ENCODE assay signal across 1 cellular context in genomic region chr7:55254596-55255500, GRCh38.
TF ChIP-seq lines count a peak whose summit lies in the region.

No MANE protein-coding gene starts in this region.

TF ChIP-seq in HEK293, 187 proteins besides CTCF, POLR2A, EP300 and RAD21 (continued from another document and continues in another):
- TF ChIP-seq HIC1 (tag by site-specific recombination; IDR thresholded peaks at IDR 0.05) (0 out of 2 replicates have a peak, but pooled peaks have one; percentile 11), ZBTB20 (tag by site-specific recombination; IDR thresholded peaks at IDR 0.05) (peak; percentile 44; the same call in 1 of the 2 replicates), ZNF239 (tag by site-specific recombination; IDR thresholded peaks at IDR 0.05) (no peak), ZIC2 (tag by site-specific recombination; IDR thresholded peaks at IDR 0.05) (peak; percentile 83), TRIM28 (IDR thresholded peaks at IDR 0.05; ENCODE audit: borderline replicate concordance, low read length) (no peak), ZNF747 (tag by site-specific recombination; IDR thresholded peaks at IDR 0.05) (no peak), PATZ1 (tag by site-specific recombination; IDR thresholded peaks at IDR 0.05) (0 out of 2 replicates have a peak, but pooled peaks have one; percentile 22), ZNF157 (tag by site-specific recombination; IDR thresholded peaks at IDR 0.05) (no peak), SP7 (tag by site-specific recombination; IDR thresholded peaks at IDR 0.05) (0 out of 2 replicates have a peak, but pooled peaks have one; percentile 16), YY2 (tag by site-specific recombination; IDR thresholded peaks at IDR 0.05) (no peak), KLF16 (tag by site-specific recombination; IDR thresholded peaks at IDR 0.05) (no peak), KLF9 (tag by site-specific recombination; IDR thresholded peaks at IDR 0.05; ENCODE audit: low read depth) (0 out of 2 replicates have a peak, but pooled peaks have one; percentile 14), ZNF530 (tag by site-specific recombination; IDR thresholded peaks at IDR 0.05; ENCODE audit: low read depth) (no peak), ZBTB44 (tag by site-specific recombination; IDR thresholded peaks at IDR 0.05) (0 out of 2 replicates have a peak, but pooled peaks have one; percentile 7), PRDM1 (tag by site-specific recombination; IDR thresholded peaks at IDR 0.05) (no peak), ZNF280D (tag by site-specific recombination; IDR thresholded peaks at IDR 0.05) (no peak), ZNF544 (tag by site-specific recombination; IDR thresholded peaks at IDR 0.05) (no peak), ZNF629 (tag by site-specific recombination; IDR thresholded peaks at IDR 0.05) (no peak), ZFHX2 (tag by site-specific recombination; conservative IDR thresholded peaks at IDR 0.05) (peak; percentile 32; the same call in 1 of the 2 replicates), ZNF561 (tag by site-specific recombination; IDR thresholded peaks at IDR 0.05; ENCODE audit: borderline replicate concordance) (no peak), MYNN (tag by site-specific recombination; IDR thresholded peaks at IDR 0.05; ENCODE audit: borderline replicate concordance) (no peak), ZNF677 (tag by site-specific recombination; IDR thresholded peaks at IDR 0.05) (no peak), ZNF140 (tag by site-specific recombination; IDR thresholded peaks at IDR 0.05) (no peak), GLIS1 (tag by site-specific recombination; IDR thresholded peaks at IDR 0.05) (peak; percentile 54), ZNF248 (tag by site-specific recombination; IDR thresholded peaks at IDR 0.05) (no peak), KLF17 (tag by site-specific recombination; IDR thresholded peaks at IDR 0.05) (0 out of 2 replicates have a peak, but pooled peaks have one; percentile 30), PRDM10 (tag by site-specific recombination; IDR thresholded peaks at IDR 0.05) (no peak), ZNF2 (tag by site-specific recombination; IDR thresholded peaks at IDR 0.05) (0 out of 2 replicates have a peak, but pooled peaks have one; percentile 53), ZNF558 (tag by site-specific recombination; IDR thresholded peaks at IDR 0.05) (no peak), SP3 (tag by site-specific recombination; IDR thresholded peaks at IDR 0.05) (peak; percentile 27; the same call in 1 of the 2 replicates), ZNF600 (tag by site-specific recombination; IDR thresholded peaks at IDR 0.05) (peak; percentile 67), HOXD13 (CRISPR knock-in tag; IDR thresholded peaks at IDR 0.05; ENCODE audit: borderline replicate concordance) (no peak), PBX3 (CRISPR knock-in tag; IDR thresholded peaks at IDR 0.05) (peak; percentile 79; the same call in 1 of the 2 replicates), ZNF146 (tag by site-specific recombination; IDR thresholded peaks at IDR 0.05) (no peak), ZXDB (tag by site-specific recombination; IDR thresholded peaks at IDR 0.05) (no peak), ZBTB17 (tag by site-specific recombination; IDR thresholded peaks at IDR 0.05) (peak; percentile 51; the same call in 1 of the 2 replicates), ZBTB11 (tag by site-specific recombination; conservative IDR thresholded peaks at IDR 0.05; ENCODE audit: low read depth) (0 out of 2 replicates have a peak, but pooled peaks have one; percentile 13), KLF8 (tag by site-specific recombination; IDR thresholded peaks at IDR 0.05) (peak; percentile 41; the same call in 1 of the 2 replicates), ZSCAN5A (tag by site-specific recombination; IDR thresholded peaks at IDR 0.05) (no peak), ZNF501 (tag by site-specific recombination; IDR thresholded peaks at IDR 0.05) (peak; percentile 45; the same call in 1 of the 2 replicates)
